In the genomic region with DNA sequence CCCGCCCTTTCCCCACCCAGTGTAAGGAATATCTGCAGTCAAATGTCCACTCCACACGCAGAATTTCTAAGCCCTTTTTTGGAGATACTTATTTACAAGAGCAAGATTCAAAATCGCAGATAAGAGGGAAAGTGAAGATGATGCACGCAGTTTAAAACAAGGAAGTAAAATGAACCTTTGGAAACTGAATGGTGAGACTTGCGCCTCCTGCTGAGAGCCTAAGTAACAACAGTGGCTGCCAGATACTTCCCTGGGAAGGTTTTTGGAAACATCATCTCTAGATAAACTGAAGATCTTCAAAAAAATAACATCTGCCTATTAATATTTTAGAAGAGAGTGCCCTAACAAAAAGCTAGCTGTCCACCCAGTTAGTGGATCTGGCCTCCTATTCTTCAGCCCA, we compare ENCODE assay signal across 23 cellular contexts.
A peak's percentile ranks its signal among the peaks of the same experiment; 100 is the strongest.
DNase-seq lines count a peak whose midpoint lies in the region; ATAC-seq and TF ChIP-seq lines count a peak whose summit lies in the region.
"Had no signal": no experiment of that assay in that cellular context is flagged by ENCODE, and none has a peak within 500 bp of the region (broad histone marks: within the 10 kb centered on the region; RNA-seq: fewer than 3 reads in every experiment).

No MANE protein-coding gene starts in this region.

- H3K4me3 ChIP-seq in HUES6 (ENCODE audit: low read depth, low read length), result 0 out of 2 replicates have a peak overlapping the region, but pooled peaks have one; percentile 7
- no peak overlapping the region for H3K4me3 ChIP-seq in OCI-LY1 (ENCODE audit: low read depth, low read length, poor library complexity, severe bottlenecking)
- H3K4me3 ChIP-seq: dorsolateral prefrontal cortex, esophagus muscularis mucosa, heart left ventricle, upper lobe of left lung had no signal

- H2AFZ ChIP-seq in OCI-LY1 (ENCODE audit: low read length), result no peak overlapping the region

- no peak for ATAC-seq in HG02759 (IDR thresholded peaks at IDR 0.05; ENCODE audit: unreplicated experiment)
- ATAC-seq in GM21528 (IDR thresholded peaks at IDR 0.05; ENCODE audit: low FRiP score, unreplicated experiment), result no peak
- ATAC-seq: activated CD8-positive, alpha-beta T cell treated with anti-CD3 and anti-CD28 coated beads for 36 hours; heart left ventricle; natural killer cell treated with Interleukin-12 subunit alpha and Interleukin-12 subunit beta and Interleukin-15 and Interleukin-18, amount 100 ng/mL, for 72 hours; stimulated activated naive B cell treated with anti-CD40 and anti-IgM and Interleukin-4, amounts not matched to agents 10 μg/mL and 1 μg/mL and 100 μg/mL, for 72 hours had no signal

- no peak overlapping the region for H3K27ac Mint-ChIP-seq in glutamatergic neuron (ENCODE audit: unreplicated experiment)
- H3K27ac Mint-ChIP-seq: activated CD8-positive, alpha-beta T cell treated with anti-CD3 and anti-CD28 coated beads for 36 hours; activated naive CD8-positive, alpha-beta T cell treated with anti-CD3 and anti-CD28 coated beads for 36 hours; brain; CD4-positive, alpha-beta T cell; memory B cell; natural killer cell treated with Interleukin-12 subunit alpha and Interleukin-12 subunit beta and Interleukin-15 and Interleukin-18, amount 100 ng/mL, for 72 hours; stimulated activated naive B cell treated with anti-CD40 and anti-IgM and Interleukin-4, amounts not matched to agents 10 μg/mL and 1 μg/mL and 100 μg/mL, for 72 hours had no signal

- H3K27ac ChIP-seq in HUES6 (ENCODE audit: low read depth, low read length) (no peak overlapping the region), OCI-LY1 (ENCODE audit: low read depth, low read length, poor library complexity, severe bottlenecking) (no peak overlapping the region)
- H3K27ac ChIP-seq: dorsolateral prefrontal cortex, esophagus muscularis mucosa, heart left ventricle, upper lobe of left lung had no signal

- H3K4me2 ChIP-seq in OCI-LY1 (ENCODE audit: low read length), result no peak overlapping the region

- no peaks in the 10 kb centered on the region for H3K4me1 ChIP-seq in HUES6 (ENCODE audit: control insufficient read depth, insufficient read depth, low read length)
- H3K4me1 ChIP-seq in OCI-LY1 (ENCODE audit: insufficient read depth, low read length, severe bottlenecking), result no peaks in the 10 kb centered on the region
- H3K4me1 ChIP-seq: esophagus muscularis mucosa, heart left ventricle, upper lobe of left lung had no signal

- no peaks in the 10 kb centered on the region for H4K20me1 ChIP-seq in OCI-LY1 (ENCODE audit: insufficient read depth, low read length)

- H3K9me3 ChIP-seq in HUES6 (ENCODE audit: control insufficient read depth, insufficient read depth, low read depth, low read length) (no peaks in the 10 kb centered on the region), OCI-LY1 (ENCODE audit: low read length) (no peaks in the 10 kb centered on the region)
- H3K9me3 ChIP-seq: esophagus muscularis mucosa, heart left ventricle, upper lobe of left lung had no signal

- peaks cover under 1% of the 10 kb centered on the region for H3K9me3 Mint-ChIP-seq in glutamatergic neuron (ENCODE audit: unreplicated experiment)
- H3K9me3 Mint-ChIP-seq: CD4-positive, alpha-beta T cell; stimulated activated naive B cell treated with anti-CD40 and anti-IgM and Interleukin-4, amounts not matched to agents 10 μg/mL and 1 μg/mL and 100 μg/mL, for 72 hours had no signal

- H3K9me2 ChIP-seq in OCI-LY1 (ENCODE audit: low read depth, low read length), result no peaks in the 10 kb centered on the region

- no peaks in the 10 kb centered on the region for H3K79me2 ChIP-seq in OCI-LY1 (ENCODE audit: insufficient read depth, low read length)

- TF ChIP-seq CTCF in OCI-LY1 (IDR thresholded peaks at IDR 0.05; ENCODE audit: low read length) (peak; percentile 45; the same call in 1 of the 2 replicates), glutamatergic neuron (IDR thresholded peaks at IDR 0.05; ENCODE audit: partially characterized antibody, unreplicated experiment) (peak; percentile 8)

- no peak overlapping the region for H3K9ac ChIP-seq in HUES6 (ENCODE audit: low read length)
- no peak overlapping the region for H3K9ac ChIP-seq in OCI-LY1 (ENCODE audit: low read length)

- no peaks in the 10 kb centered on the region for H3K36me3 Mint-ChIP-seq in glutamatergic neuron (ENCODE audit: unreplicated experiment)
- H3K36me3 Mint-ChIP-seq: activated naive CD8-positive, alpha-beta T cell treated with anti-CD3 and anti-CD28 coated beads for 36 hours; brain; memory B cell; natural killer cell treated with Interleukin-12 subunit alpha and Interleukin-12 subunit beta and Interleukin-15 and Interleukin-18, amount 100 ng/mL, for 72 hours; stimulated activated naive B cell treated with anti-CD40 and anti-IgM and Interleukin-4, amounts not matched to agents 10 μg/mL and 1 μg/mL and 100 μg/mL, for 72 hours had no signal

- in situ Hi-C loops in ACHN (cut with HindIII; ENCODE audit: low pct_ligation_motif_present, low pct_unique_long_range_greater_than_20kb, low sequenced_read_pairs), result no loop called here

- H3K36me3 ChIP-seq in HUES6 (ENCODE audit: control insufficient read depth, insufficient read depth, low read length), result no peaks in the 10 kb centered on the region
- no peaks in the 10 kb centered on the region for H3K36me3 ChIP-seq in OCI-LY1 (ENCODE audit: insufficient read depth, low read length)
- H3K36me3 ChIP-seq: esophagus muscularis mucosa, heart left ventricle, upper lobe of left lung had no signal

- peaks cover 10% of the 10 kb centered on the region for H3K4me1 Mint-ChIP-seq in glutamatergic neuron (ENCODE audit: low read depth, unreplicated experiment)
- H3K4me1 Mint-ChIP-seq: activated naive CD8-positive, alpha-beta T cell treated with anti-CD3 and anti-CD28 coated beads for 36 hours; memory B cell; stimulated activated naive B cell treated with anti-CD40 and anti-IgM and Interleukin-4, amounts not matched to agents 10 μg/mL and 1 μg/mL and 100 μg/mL, for 72 hours had no signal

- DNase-seq in ACHN, result peak; percentile 1
- DNase-seq in glutamatergic neuron, result no peak
- DNase-seq in SW480 (ENCODE audit: low spot score), result no peak
- no peak for DNase-seq in NCI-H1105 treated with DMSO at 0.1 percent for 48 hours (lab: John Stamatoyannopoulos, UW)
- DNase-seq: activated CD8-positive, alpha-beta T cell treated with anti-CD3 and anti-CD28 coated beads for 36 hours; activated naive CD8-positive, alpha-beta T cell treated with anti-CD3 and anti-CD28 coated beads for 36 hours; CD4-positive, alpha-beta T cell; dorsolateral prefrontal cortex; heart left ventricle; kidney; NCI-H1417 treated with DMSO at 0.1 percent for 48 hours; NCI-H226; stimulated activated CD4-positive, alpha-beta T cell treated with anti-CD3 and anti-CD28 coated beads, Interleukin-12 subunit alpha, Interleukin-12 subunit beta, amount 100 ng/mL, for 4 hours; stimulated activated naive B cell treated with anti-CD40 and anti-IgM and Interleukin-4, amounts not matched to agents 10 μg/mL and 1 μg/mL and 100 μg/mL, for 72 hours; upper lobe of left lung had no signal

- H3K27me3 Mint-ChIP-seq in glutamatergic neuron (ENCODE audit: unreplicated experiment), result no peaks in the 10 kb centered on the region
- H3K27me3 Mint-ChIP-seq: activated CD8-positive, alpha-beta T cell treated with anti-CD3 and anti-CD28 coated beads for 36 hours; activated naive CD8-positive, alpha-beta T cell treated with anti-CD3 and anti-CD28 coated beads for 36 hours; brain; CD4-positive, alpha-beta T cell; memory B cell; natural killer cell treated with Interleukin-12 subunit alpha and Interleukin-12 subunit beta and Interleukin-15 and Interleukin-18, amount 100 ng/mL, for 72 hours; stimulated activated naive B cell treated with anti-CD40 and anti-IgM and Interleukin-4, amounts not matched to agents 10 μg/mL and 1 μg/mL and 100 μg/mL, for 72 hours had no signal

- H3K4me3 Mint-ChIP-seq in glutamatergic neuron (ENCODE audit: unreplicated experiment), result no peak overlapping the region
- H3K4me3 Mint-ChIP-seq: activated CD8-positive, alpha-beta T cell treated with anti-CD3 and anti-CD28 coated beads for 36 hours; activated naive CD8-positive, alpha-beta T cell treated with anti-CD3 and anti-CD28 coated beads for 36 hours; brain; CD4-positive, alpha-beta T cell; memory B cell; natural killer cell treated with Interleukin-12 subunit alpha and Interleukin-12 subunit beta and Interleukin-15 and Interleukin-18, amount 100 ng/mL, for 72 hours; stimulated activated naive B cell treated with anti-CD40 and anti-IgM and Interleukin-4, amounts not matched to agents 10 μg/mL and 1 μg/mL and 100 μg/mL, for 72 hours had no signal

- no peaks in the 10 kb centered on the region for H3K27me3 ChIP-seq in HUES6 (ENCODE audit: control insufficient read depth, insufficient read depth, low read length)
- no peaks in the 10 kb centered on the region for H3K27me3 ChIP-seq in OCI-LY1 (ENCODE audit: insufficient read depth, low read length)
- H3K27me3 ChIP-seq: dorsolateral prefrontal cortex, esophagus muscularis mucosa, heart left ventricle, upper lobe of left lung had no signal

- H3F3A ChIP-seq in OCI-LY1 (ENCODE audit: insufficient read depth, low read length), result no peaks in the 10 kb centered on the region
